ENCODE assay signal across 22 cellular contexts in genomic region chr14:24913746-24914145, GRCh38.
"Had no signal": no experiment of that assay in that cellular context is flagged by ENCODE, and none has a peak within 500 bp of the region (broad histone marks: within the 10 kb centered on the region; RNA-seq: fewer than 3 reads in every experiment).

No MANE protein-coding gene starts in this region.

- H3K4me2 ChIP-seq: hepatocyte had no signal

- H3K36me3 ChIP-seq: left lung, lower lobe of right lung, ovary, right atrium auricular region, right lobe of liver, spleen, tibial nerve, upper lobe of left lung, vagina had no signal

- ATAC-seq: left cardiac atrium; left lung; lower lobe of right lung; natural killer cell; right lobe of liver; stimulated activated effector memory CD8-positive, alpha-beta T cell treated with anti-CD3 and anti-CD28 coated beads, Interleukin-12 subunit alpha, Interleukin-12 subunit beta, amount 100 ng/mL, for 72 hours had no signal

- H3K27ac ChIP-seq: hepatocyte, left lung, lower lobe of right lung, ovary, right atrium auricular region, right lobe of liver, skin epidermis, spleen, tibial nerve, upper lobe of left lung, vagina had no signal

- H3K9me3 ChIP-seq: left lung, lower lobe of right lung, ovary, right atrium auricular region, right lobe of liver, spleen, tibial nerve, upper lobe of left lung, vagina had no signal

- H3K4me3 ChIP-seq: hepatocyte, left lung, lower lobe of right lung, ovary, right atrium auricular region, right lobe of liver, skin epidermis, spleen, tibial nerve, upper lobe of left lung, vagina had no signal

- H2AFZ ChIP-seq: hepatocyte had no signal

- DNase-seq: islet precursor cell; left cardiac atrium; left lung; lower lobe of right lung; mammary epithelial cell; mesenchymal stem cell; naive B cell; natural killer cell; nephron progenitor cell; ovary; right lobe of liver; spleen; stimulated activated CD4-positive, alpha-beta T cell treated with anti-CD3 and anti-CD28 coated beads, Interleukin-4, amount 100 ng/mL, for 24 hours; stimulated activated naive CD4-positive, alpha-beta T cell; substantia nigra; upper lobe of left lung had no signal

- H3K27me3 ChIP-seq: hepatocyte, left lung, ovary, right atrium auricular region, right lobe of liver, tibial nerve, upper lobe of left lung, vagina had no signal
